Comparison of ENCODE assay signal across 21 cellular contexts in genomic region chr4:42478941-42479340, GRCh38.
"Had no signal": no experiment of that assay in that cellular context is flagged by ENCODE, and none has a peak within 500 bp of the region (broad histone marks: within the 10 kb centered on the region; RNA-seq: fewer than 3 reads in every experiment).

No MANE protein-coding gene starts in this region.

- H3K9ac ChIP-seq: parathyroid adenoma had no signal

- H3K4me3 ChIP-seq: dorsolateral prefrontal cortex, gastrocnemius medialis, hepatocyte, lung, right atrium auricular region, smooth muscle cell, suprapubic skin, vagina had no signal

- H3K36me3 ChIP-seq: gastrocnemius medialis, right atrium auricular region, suprapubic skin, vagina had no signal

- DNase-seq: dorsolateral prefrontal cortex; effector CD4-positive, alpha-beta T cell; gastrocnemius medialis; head of caudate nucleus; kidney; natural killer cell; stimulated activated CD4-positive, alpha-beta T cell treated with anti-CD3 and anti-CD28 coated beads, Interleukin-12 subunit alpha, Interleukin-12 subunit beta, amount 100 ng/mL, for 4 hours; stimulated activated CD4-positive, alpha-beta T cell treated with anti-CD3 and anti-CD28 coated beads, Interleukin-1b, Interleukin-23, amount 100 ng/mL, for 48 hours; stimulated activated CD4-positive, alpha-beta T cell treated with anti-CD3 and anti-CD28 coated beads, Interleukin-4, amount 100 ng/mL, for 1 hour; stimulated activated CD8-positive, alpha-beta memory T cell treated with anti-CD3 and anti-CD28 coated beads, Interleukin-4, amount 100 ng/mL, for 48 hours; stimulated activated naive CD4-positive, alpha-beta T cell; stimulated activated naive CD8-positive, alpha-beta T cell treated with anti-CD3 and anti-CD28 coated beads, Interleukin-15, amount 100 ng/mL, for 72 hours; trophoblast cell had no signal

- H3K27ac ChIP-seq: dorsolateral prefrontal cortex, gastrocnemius medialis, hepatocyte, neutrophil, parathyroid adenoma, right atrium auricular region, suprapubic skin, vagina had no signal

- H3K27me3 ChIP-seq: dorsolateral prefrontal cortex, gastrocnemius medialis, hepatocyte, neutrophil, right atrium auricular region, suprapubic skin, vagina had no signal

- H3K4me1 ChIP-seq: parathyroid adenoma, right atrium auricular region had no signal

- H3K9me3 ChIP-seq: gastrocnemius medialis, neutrophil, right atrium auricular region, suprapubic skin, vagina had no signal
